Comparison of ENCODE assay signal across 1 cellular context in genomic region chr2:215920244-215921100, GRCh38.
TF ChIP-seq lines count a peak whose summit lies in the region.

No MANE protein-coding gene starts in this region.

TF ChIP-seq in HepG2, 621 proteins besides CTCF, POLR2A, EP300 and RAD21 (continued from another document and continues in another):
- TF ChIP-seq ATF2 (CRISPR knock-in tag; IDR thresholded peaks at IDR 0.05) (no peak; the same call in 1 of the 2 replicates), ISL2 (CRISPR knock-in tag; IDR thresholded peaks at IDR 0.05) (no peak; the same call in 1 of the 2 replicates), SATB2 (CRISPR knock-in tag; IDR thresholded peaks at IDR 0.05) (no peak), SRSF1 (optimal IDR thresholded peaks at IDR 0.05; ENCODE audit: low read depth, low read length) (no peak), ZIK1 (CRISPR knock-in tag; IDR thresholded peaks at IDR 0.05; ENCODE audit: borderline replicate concordance, low read depth) (no peak), TBP (CRISPR knock-in tag; IDR thresholded peaks at IDR 0.05) (no peak), ZNF747 (CRISPR knock-in tag; IDR thresholded peaks at IDR 0.05; ENCODE audit: borderline replicate concordance) (no peak), ZNF782 (CRISPR knock-in tag; IDR thresholded peaks at IDR 0.05; ENCODE audit: borderline replicate concordance) (no peak), ZNF678 (CRISPR knock-in tag; IDR thresholded peaks at IDR 0.05) (no peak), ERF (CRISPR knock-in tag; IDR thresholded peaks at IDR 0.05) (peak; percentile 63; the same call in 1 of the 2 replicates), ZFP36 (IDR thresholded peaks at IDR 0.05; ENCODE audit: borderline replicate concordance, low read depth, low read length, partially characterized antibody) (no peak), DNMT3B (CRISPR knock-in tag; conservative IDR thresholded peaks at IDR 0.05) (no peak), RARG (CRISPR knock-in tag; IDR thresholded peaks at IDR 0.05; ENCODE audit: low read depth) (no peak), RERE (CRISPR knock-in tag; IDR thresholded peaks at IDR 0.05; ENCODE audit: low read depth) (no peak), RFXANK (CRISPR knock-in tag; IDR thresholded peaks at IDR 0.05) (no peak), ZMYM3 (CRISPR knock-in tag; IDR thresholded peaks at IDR 0.05) (no peak), ZNF362 (CRISPR knock-in tag; IDR thresholded peaks at IDR 0.05; ENCODE audit: borderline replicate concordance) (peak; percentile 28; the same call in 1 of the 2 replicates), HNF1A (IDR thresholded peaks at IDR 0.05; ENCODE audit: low read depth) (peak; percentile 22; the same call in 1 of the 2 replicates), HNF1A (CRISPR knock-in tag; IDR thresholded peaks at IDR 0.05; ENCODE audit: borderline replicate concordance) (no peak; the same call in 1 of the 2 replicates), PAF1 (CRISPR knock-in tag; IDR thresholded peaks at IDR 0.05) (no peak), ZNF710 (CRISPR knock-in tag; IDR thresholded peaks at IDR 0.05; ENCODE audit: borderline replicate concordance) (no peak), ZNF275 (CRISPR knock-in tag; IDR thresholded peaks at IDR 0.05; ENCODE audit: borderline replicate concordance) (no peak), CHCHD3 (CRISPR knock-in tag; IDR thresholded peaks at IDR 0.05) (no peak), BORCS8-MEF2B (CRISPR knock-in tag; IDR thresholded peaks at IDR 0.05) (no peak), ZNF512 (CRISPR knock-in tag; IDR thresholded peaks at IDR 0.05) (no peak; the same call in 1 of the 2 replicates), ZBTB44 (CRISPR knock-in tag; IDR thresholded peaks at IDR 0.05) (no peak), GATA4 (IDR thresholded peaks at IDR 0.05; ENCODE audit: borderline replicate concordance, low read depth) (no peak), THAP8 (CRISPR knock-in tag; IDR thresholded peaks at IDR 0.05; ENCODE audit: borderline replicate concordance) (no peak), GMEB1 (CRISPR knock-in tag; IDR thresholded peaks at IDR 0.05; ENCODE audit: borderline replicate concordance) (no peak), ZNF550 (CRISPR knock-in tag; IDR thresholded peaks at IDR 0.05; ENCODE audit: borderline replicate concordance) (no peak), ZNF280B (CRISPR knock-in tag; IDR thresholded peaks at IDR 0.05; ENCODE audit: borderline replicate concordance) (no peak), SIN3A (IDR thresholded peaks at IDR 0.05; ENCODE audit: borderline replicate concordance, low read depth, low read length) (no peak)
